In the genomic region with DNA sequence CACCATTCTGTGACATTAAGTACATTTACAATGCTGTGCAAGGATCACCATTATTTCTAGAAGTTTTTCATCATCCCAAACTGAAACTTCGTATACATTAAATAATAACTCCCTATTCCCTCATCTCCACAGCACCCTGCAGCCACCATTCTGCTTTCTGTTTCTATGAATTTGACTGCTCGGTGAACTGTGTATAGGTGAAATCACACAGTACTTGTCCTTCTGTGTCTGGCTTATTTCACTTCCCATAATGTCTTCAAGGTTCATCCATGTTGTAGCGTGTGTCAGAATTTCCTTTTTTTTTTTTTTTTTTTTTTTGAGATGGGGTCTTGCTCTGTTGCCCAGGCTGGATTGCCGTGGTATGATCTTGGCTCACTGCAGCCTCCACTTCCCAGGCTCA, we compare ENCODE assay signal across 22 cellular contexts.
"Had no signal": no experiment of that assay in that cellular context is flagged by ENCODE, and none has a peak within 500 bp of the region (broad histone marks: within the 10 kb centered on the region; RNA-seq: fewer than 3 reads in every experiment).

No MANE protein-coding gene starts in this region.

- H3K27me3 ChIP-seq: pancreas, transverse colon had no signal

- H3K9me3 Mint-ChIP-seq: nephron had no signal

- H3K27ac Mint-ChIP-seq: nephron, progenitor cell of endocrine pancreas had no signal

- H3K27ac ChIP-seq: gastrocnemius medialis, left ventricle myocardium inferior, lower lobe of right lung, pancreas, stomach, thoracic aorta, transverse colon had no signal

- DNase-seq: cortex of kidney; effector memory CD4-positive, alpha-beta T cell; gastrocnemius medialis; left ventricle myocardium inferior; lower lobe of right lung; mesenchymal stem cell; midbrain; occipital lobe; pancreas; right cardiac atrium; small intestine; stimulated activated CD4-positive, alpha-beta T cell treated with anti-CD3 and anti-CD28 coated beads, Interleukin-12 subunit alpha, Interleukin-12 subunit beta, amount 100 ng/mL, for 4 hours; stimulated activated naive CD4-positive, alpha-beta T cell; stomach; substantia nigra; transverse colon had no signal

- H3K9me3 ChIP-seq: gastrocnemius medialis, left ventricle myocardium inferior, lower lobe of right lung, pancreas, stomach, thoracic aorta, transverse colon had no signal

- H3K4me1 Mint-ChIP-seq: nephron had no signal

- ATAC-seq: esophagus mucosa, gastrocnemius medialis, lower lobe of right lung, right cardiac atrium had no signal

- H3K36me3 ChIP-seq: gastrocnemius medialis, left ventricle myocardium inferior, lower lobe of right lung, pancreas, stomach, thoracic aorta, transverse colon had no signal

- FAIRE-seq: endometrium, keratinocyte, pancreas, small intestine had no signal

- H3K4me1 ChIP-seq: gastrocnemius medialis, left ventricle myocardium inferior, lower lobe of right lung, pancreas had no signal

- H3K4me3 Mint-ChIP-seq: nephron had no signal

- H3K27me3 Mint-ChIP-seq: progenitor cell of endocrine pancreas had no signal

- H3K4me3 ChIP-seq: gastrocnemius medialis, left ventricle myocardium inferior, lower lobe of right lung, pancreas, stomach, thoracic aorta, transverse colon had no signal
